ENCODE assay signal across 8 cellular contexts in the genomic region with DNA sequence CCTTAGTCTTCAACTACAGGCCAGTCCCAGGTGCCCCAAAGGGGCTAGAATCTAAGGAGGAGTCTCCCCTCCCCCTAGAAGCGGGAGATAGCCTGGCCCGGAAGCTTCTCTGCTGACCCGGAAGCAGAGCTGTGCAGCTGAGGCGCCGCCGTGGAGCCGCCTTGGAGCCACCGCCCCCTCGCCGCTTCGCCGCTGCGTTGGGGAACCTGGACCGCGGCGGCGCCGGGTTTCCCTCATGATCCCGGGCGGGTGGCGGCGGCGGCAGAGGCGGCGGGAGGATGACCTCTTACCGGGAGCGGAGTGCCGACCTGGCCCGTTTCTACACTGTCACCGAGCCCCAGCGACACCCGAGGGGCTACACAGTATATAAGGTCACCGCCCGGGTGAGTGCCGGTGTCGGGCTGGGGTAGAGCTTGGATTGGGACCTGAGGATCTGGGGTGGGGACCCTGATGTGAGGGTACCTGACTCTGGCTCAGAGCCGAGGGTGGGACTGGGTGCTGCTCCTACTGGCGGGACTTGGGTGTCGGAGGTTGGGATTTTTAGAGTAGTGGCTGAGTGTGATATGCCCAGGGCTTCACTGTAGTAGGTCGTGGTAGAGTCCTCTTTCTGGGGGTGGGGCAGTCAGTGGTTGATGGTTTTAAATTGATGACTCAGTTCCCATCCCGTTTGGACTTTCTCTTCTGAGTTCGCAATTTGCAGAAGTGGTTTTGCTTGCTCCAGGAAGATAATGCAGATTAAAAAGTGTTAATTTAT. TPM values are rescaled to one million over a fixed set of nuclear protein-coding genes. Genes with fewer than 3 reads are reported as not detected.
DNase-seq lines count a peak whose midpoint lies in the region; ATAC-seq and TF ChIP-seq lines count a peak whose summit lies in the region.

A gene with protein sequence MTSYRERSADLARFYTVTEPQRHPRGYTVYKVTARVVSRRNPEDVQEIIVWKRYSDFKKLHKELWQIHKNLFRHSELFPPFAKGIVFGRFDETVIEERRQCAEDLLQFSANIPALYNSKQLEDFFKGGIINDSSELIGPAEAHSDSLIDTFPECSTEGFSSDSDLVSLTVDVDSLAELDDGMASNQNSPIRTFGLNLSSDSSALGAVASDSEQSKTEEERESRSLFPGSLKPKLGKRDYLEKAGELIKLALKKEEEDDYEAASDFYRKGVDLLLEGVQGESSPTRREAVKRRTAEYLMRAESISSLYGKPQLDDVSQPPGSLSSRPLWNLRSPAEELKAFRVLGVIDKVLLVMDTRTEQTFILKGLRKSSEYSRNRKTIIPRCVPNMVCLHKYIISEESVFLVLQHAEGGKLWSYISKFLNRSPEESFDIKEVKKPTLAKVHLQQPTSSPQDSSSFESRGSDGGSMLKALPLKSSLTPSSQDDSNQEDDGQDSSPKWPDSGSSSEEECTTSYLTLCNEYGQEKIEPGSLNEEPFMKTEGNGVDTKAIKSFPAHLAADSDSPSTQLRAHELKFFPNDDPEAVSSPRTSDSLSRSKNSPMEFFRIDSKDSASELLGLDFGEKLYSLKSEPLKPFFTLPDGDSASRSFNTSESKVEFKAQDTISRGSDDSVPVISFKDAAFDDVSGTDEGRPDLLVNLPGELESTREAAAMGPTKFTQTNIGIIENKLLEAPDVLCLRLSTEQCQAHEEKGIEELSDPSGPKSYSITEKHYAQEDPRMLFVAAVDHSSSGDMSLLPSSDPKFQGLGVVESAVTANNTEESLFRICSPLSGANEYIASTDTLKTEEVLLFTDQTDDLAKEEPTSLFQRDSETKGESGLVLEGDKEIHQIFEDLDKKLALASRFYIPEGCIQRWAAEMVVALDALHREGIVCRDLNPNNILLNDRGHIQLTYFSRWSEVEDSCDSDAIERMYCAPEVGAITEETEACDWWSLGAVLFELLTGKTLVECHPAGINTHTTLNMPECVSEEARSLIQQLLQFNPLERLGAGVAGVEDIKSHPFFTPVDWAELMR (plus strand): TSS at position 115 of the 754 bp plus-strand sequence. CDS start 164 bp downstream, at position 279.

- in situ Hi-C loops in endometrial microvascular endothelial cells (cut with HindIII; ENCODE audit: inconsistent ontology term, low pct_unique_long_range_greater_than_20kb, low sequenced_read_pairs), result no loop called here

- BruUV-seq in Caco-2 (replicated peaks; lab: Mats Ljungman, UMichigan), result no TSS peak

- CTCF ChIA-PET in Caco-2 (lab: Charles Lee), result interaction anchor here (0.6 to 1.4 kb wide), 3 partner anchors 19 to 595 kb away, joined by 3 to 4 read pairs (median 4); no protein-coding TSS in a partner anchor

- peak within 1 kb of the TSS; percentile 94 for H3K9ac ChIP-seq in NT2/D1 (ENCODE audit: insufficient read length, low read depth)

- H3K4me3 ChIP-seq in Caco-2 (ENCODE audit: low read depth, low read length) (peak within 1 kb of the TSS; percentile 77), NT2/D1 (ENCODE audit: insufficient read length, low read depth) (peak within 1 kb of the TSS; percentile 95)

- H3K36me3 Mint-ChIP-seq in Caco-2 (ENCODE audit: insufficient read depth, unreplicated experiment), result no peaks in the 10 kb centered on the region
- peaks cover 1% of the 10 kb centered on the region for H3K36me3 Mint-ChIP-seq in mesothelial cell of epicardium

- H3K27me3 Mint-ChIP-seq in Caco-2 (ENCODE audit: insufficient read depth, unreplicated experiment) (no peaks in the 10 kb centered on the region), mesothelial cell of epicardium (ENCODE audit: low read depth) (peaks cover 13% of the 10 kb centered on the region)

- peak; percentile 97 for ATAC-seq in GM21360 (IDR thresholded peaks at IDR 0.05; ENCODE audit: unreplicated experiment)

- peaks cover 18% of the 10 kb centered on the region for H3K4me1 ChIP-seq in Caco-2
- no peaks in the 10 kb centered on the region for H3K4me1 ChIP-seq in NT2/D1 (ENCODE audit: insufficient read depth, insufficient read length)

- H3K9me3 Mint-ChIP-seq in Caco-2 (ENCODE audit: unreplicated experiment) (no peaks in the 10 kb centered on the region), mesothelial cell of epicardium (peaks cover 15% of the 10 kb centered on the region)

- H3K36me3 ChIP-seq in Caco-2 (ENCODE audit: control insufficient read depth, insufficient read depth, low read length) (no peaks in the 10 kb centered on the region), NT2/D1 (ENCODE audit: insufficient read depth, insufficient read length, low read length) (peaks cover 6% of the 10 kb centered on the region)

- DNase-seq in Caco-2 (peak; percentile 87 to 88), HT-29 (ENCODE audit: low spot score) (peak; percentile 77), NT2/D1 (ENCODE audit: low read depth, low spot score) (peak; percentile 87), mesothelial cell of epicardium (ENCODE audit: low spot score in 2 of 2, unreplicated experiment in 2 of 2) (peak; percentile 47 to 75)
- peak; percentile 50 for DNase-seq in activated CD8-positive, alpha-beta memory T cell treated with anti-CD3 and anti-CD28 coated beads, Interleukin-2, amount 50 U/mL, for 1 hour (ENCODE audit: extremely low read depth)
- peak; percentile 70 to 72 for DNase-seq in stimulated activated CD8-positive, alpha-beta memory T cell treated with anti-CD3 and anti-CD28 coated beads, Interleukin-15, amount 100 ng/mL, for 4 hours (ENCODE audit: low read depth in 2 of 2)

- POLR2A ChIA-PET in Caco-2 (lab: Charles Lee), result interaction anchor here (0.6 kb wide), 2 partner anchors 194 to 1933 kb away, joined by 3 to 4 read pairs; no protein-coding TSS in a partner anchor

- H3K27ac Mint-ChIP-seq in Caco-2 (ENCODE audit: unreplicated experiment) (peak within 1 kb of the TSS; percentile 93), mesothelial cell of epicardium (peak within 1 kb of the TSS; percentile 80)

- H3K9me3 ChIP-seq in Caco-2 (no peaks in the 10 kb centered on the region), NT2/D1 (ENCODE audit: insufficient read depth, low read length) (no peaks in the 10 kb centered on the region)

- H3K27me3 ChIP-seq in Caco-2 (replicated peaks; ENCODE audit: control insufficient read depth, insufficient read depth, low read length) (no peaks in the 10 kb centered on the region), NT2/D1 (ENCODE audit: insufficient read depth, insufficient read length) (no peaks in the 10 kb centered on the region)

- intact Hi-C loops in Caco-2 (cut with micrococcal nuclease; ENCODE audit: unreplicated experiment), result loop anchor here (1.0 kb wide), 2 partner anchors 10 to 36 kb away; a partner anchor contains a TSS

- H3K4me3 Mint-ChIP-seq in Caco-2 (ENCODE audit: unreplicated experiment) (peak within 1 kb of the TSS; percentile 96), mesothelial cell of epicardium (peak within 1 kb of the TSS; percentile 91)

- TF ChIP-seq CTCF in Caco-2 (IDR thresholded peaks at IDR 0.05; ENCODE audit: insufficient read depth in 1 of 2, low read depth in 1 of 2, low read length in 1 of 2, severe bottlenecking in 1 of 2, unreplicated experiment in 1 of 2), result peak in 1 of 2 experiments; percentile 13
- no peak for TF ChIP-seq CTCF in mesothelial cell of epicardium (IDR thresholded peaks at IDR 0.05; ENCODE audit: unreplicated experiment)

- H3K4me1 Mint-ChIP-seq in Caco-2 (ENCODE audit: low read depth, unreplicated experiment) (peaks cover 24% of the 10 kb centered on the region), mesothelial cell of epicardium (peaks cover 40% of the 10 kb centered on the region)

RNA-seq across cellular contexts. Expression of the gene that starts here (rescaled TPM):
- 16.4 and 18.8 TPM in 2 replicates for total RNA-seq in Caco-2 (2022)
- total RNA-seq in HT-29 (2014; rRNA removed; shearing (Covaris generic)), result 4.7 and 4.8 TPM in 2 replicates
- total RNA-seq in endometrial microvascular endothelial cells (ENCODE audit: inconsistent ontology term), result 16.6 TPM
- total RNA-seq in mesothelial cell of epicardium, result 27.9 to 28.5 TPM (median 28.4 TPM) in 3 replicates

Comparison
In these comparisons a context has a peak if more than half of its experiments do, and no peak if none do; other contexts are left out.
1. Peak in every context shown above with its lines: DNase-seq, ATAC-seq and H3K4me3 ChIP-seq.